ENCODE assay signal across 11 cellular contexts in the genomic region with DNA sequence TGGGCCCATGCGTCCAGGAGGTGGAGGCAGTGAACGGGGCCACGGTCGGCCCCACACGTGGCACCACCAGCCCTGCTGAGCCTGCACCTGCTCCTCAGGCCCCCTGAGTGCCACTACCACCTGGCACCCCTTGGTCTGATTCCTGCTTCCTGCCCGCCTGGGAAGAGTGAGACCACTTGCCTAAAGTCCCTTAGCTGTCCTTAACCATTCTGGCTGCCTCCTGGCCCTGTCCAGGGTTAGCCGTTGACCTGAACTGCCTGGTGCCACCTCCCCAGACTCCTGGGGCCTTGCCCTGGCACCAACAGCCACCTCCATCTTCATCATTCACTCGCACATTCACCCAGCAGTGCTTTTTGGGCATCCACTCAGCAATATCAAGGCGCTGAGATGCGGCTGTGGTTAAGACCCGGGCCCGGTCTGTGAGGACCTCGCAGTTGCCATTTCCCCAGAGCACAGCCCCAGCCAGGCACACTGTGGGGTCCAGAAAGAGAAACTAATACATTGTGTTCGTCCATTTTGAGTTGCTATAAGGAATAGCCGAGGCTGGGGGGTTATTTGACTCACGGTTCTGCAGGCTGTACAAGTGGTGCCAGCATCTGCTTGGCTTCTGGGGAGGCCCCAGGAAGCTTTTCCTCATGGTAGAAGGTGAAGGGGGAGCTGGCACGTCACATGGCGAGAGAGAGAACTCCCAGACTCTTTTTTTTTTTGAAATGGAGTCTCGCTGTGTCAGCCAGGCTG.
A peak's percentile ranks its signal among the peaks of the same experiment; 100 is the strongest.
DNase-seq lines count a peak whose midpoint lies in the region; ATAC-seq and TF ChIP-seq lines count a peak whose summit lies in the region.
"Had no signal": no experiment of that assay in that cellular context is flagged by ENCODE, and none has a peak within 500 bp of the region (broad histone marks: within the 10 kb centered on the region; RNA-seq: fewer than 3 reads in every experiment).

No MANE protein-coding gene starts in this region.

- peaks cover 5 to 79% (median 54%) of the 10 kb centered on the region in 4 donors for H3K4me1 Mint-ChIP-seq in CD4-positive, CD25-positive, alpha-beta regulatory T cell
- peaks cover 83% of the 10 kb centered on the region for H3K4me1 Mint-ChIP-seq in activated naive CD8-positive, alpha-beta T cell treated with anti-CD3 and anti-CD28 coated beads, Interleukin-2, amount 50 U/mL, for 24 hours

- H3K27ac ChIP-seq in CD4-positive, CD25-positive, alpha-beta regulatory T cell (ENCODE audit: insufficient read depth, low read length, poor library complexity, severe bottlenecking) = peak overlapping the region; percentile 91
- peak overlapping the region; percentile 97 for H3K27ac ChIP-seq in Karpas-422 (ENCODE audit: low read length)
- H3K27ac ChIP-seq in neutrophil = peak overlapping the region; percentile 100

- no peak for DNase-seq in CD4-positive, CD25-positive, alpha-beta regulatory T cell
- peak; percentile 45 for DNase-seq in Karpas-422
- peak; percentile 51 for DNase-seq in activated naive CD8-positive, alpha-beta T cell treated with anti-CD3 and anti-CD28 coated beads, Interleukin-2, amount 50 U/mL, for 24 hours
- no peak for DNase-seq in retina
- no peak for DNase-seq in ACHN
- no peak for DNase-seq in GM13976 (ENCODE audit: low spot score)
- DNase-seq: HCEC 1CT, NCI-H2029, SIG-M5 had no signal

- H3K27ac Mint-ChIP-seq in CD4-positive, CD25-positive, alpha-beta regulatory T cell = peak overlapping the region; percentile 99 to 100 (median 99)
- H3K27ac Mint-ChIP-seq in activated naive CD8-positive, alpha-beta T cell treated with anti-CD3 and anti-CD28 coated beads, Interleukin-2, amount 50 U/mL, for 24 hours = peak overlapping the region; percentile 100

- peaks cover 0 to 1% (median 0%) of the 10 kb centered on the region in 7 donors for H3K9me3 Mint-ChIP-seq in CD4-positive, CD25-positive, alpha-beta regulatory T cell
- no peaks in the 10 kb centered on the region for H3K9me3 Mint-ChIP-seq in activated naive CD8-positive, alpha-beta T cell treated with anti-CD3 and anti-CD28 coated beads, Interleukin-2, amount 50 U/mL, for 24 hours

- peak overlapping the region; percentile 98 for H3K9ac ChIP-seq in Karpas-422 (ENCODE audit: low read length)

- H3K36me3 ChIP-seq in CD4-positive, CD25-positive, alpha-beta regulatory T cell (ENCODE audit: control insufficient read depth, insufficient read depth, low read length) = peaks cover 4% of the 10 kb centered on the region
- H3K36me3 ChIP-seq in Karpas-422 (ENCODE audit: insufficient read depth, low read length) = peaks cover 8% of the 10 kb centered on the region; the same call in 1 of the 2 replicates
- no peaks in the 10 kb centered on the region for H3K36me3 ChIP-seq in neutrophil

- peaks cover 22% of the 10 kb centered on the region for H3K36me3 Mint-ChIP-seq in CD4-positive, CD25-positive, alpha-beta regulatory T cell
- H3K36me3 Mint-ChIP-seq in activated naive CD8-positive, alpha-beta T cell treated with anti-CD3 and anti-CD28 coated beads, Interleukin-2, amount 50 U/mL, for 24 hours (ENCODE audit: low read depth) = peaks cover 33% of the 10 kb centered on the region

- peaks cover 4% of the 10 kb centered on the region for H3K27me3 Mint-ChIP-seq in CD4-positive, CD25-positive, alpha-beta regulatory T cell
- H3K27me3 Mint-ChIP-seq in activated naive CD8-positive, alpha-beta T cell treated with anti-CD3 and anti-CD28 coated beads, Interleukin-2, amount 50 U/mL, for 24 hours = no peaks in the 10 kb centered on the region

- H3K9me3 ChIP-seq in CD4-positive, CD25-positive, alpha-beta regulatory T cell (ENCODE audit: control insufficient read depth in 2 of 2, low read length in 2 of 2) = no peaks in the 10 kb centered on the region
- H3K9me3 ChIP-seq in Karpas-422 (ENCODE audit: low read length) (no peaks in the 10 kb centered on the region), neutrophil (no peaks in the 10 kb centered on the region)

- H3K27me3 ChIP-seq in CD4-positive, CD25-positive, alpha-beta regulatory T cell (ENCODE audit: control insufficient read depth, insufficient read depth, low read length) = no peaks in the 10 kb centered on the region
- no peaks in the 10 kb centered on the region for H3K27me3 ChIP-seq in Karpas-422 (ENCODE audit: low read length)
- H3K27me3 ChIP-seq in neutrophil = no peaks in the 10 kb centered on the region

- TF ChIP-seq CTCF in neutrophil (IDR thresholded peaks at IDR 0.05) (no peak), GM13976 (IDR thresholded peaks at IDR 0.05; ENCODE audit: borderline replicate concordance, control extremely low read depth, extremely low read depth, insufficient read depth, missing control alignments) (no peak)

- peaks cover 95% of the 10 kb centered on the region for H3K79me2 ChIP-seq in Karpas-422 (ENCODE audit: low read length)

- no peaks in the 10 kb centered on the region for H3K9me2 ChIP-seq in Karpas-422 (replicated peaks; ENCODE audit: insufficient read depth, low read length)

- peak; percentile 4 to 6 for ATAC-seq in CD4-positive, CD25-positive, alpha-beta regulatory T cell (ENCODE audit: low read depth in 2 of 2)
- peak; percentile 0 for ATAC-seq in activated naive CD8-positive, alpha-beta T cell treated with anti-CD3 and anti-CD28 coated beads, Interleukin-2, amount 50 U/mL, for 24 hours
- ATAC-seq in GM18873 (IDR thresholded peaks at IDR 0.05; ENCODE audit: low FRiP score, unreplicated experiment) = no peak

- H4K20me1 ChIP-seq in Karpas-422 (ENCODE audit: insufficient read depth, low read depth, low read length) = no peaks in the 10 kb centered on the region; the same call in 1 of the 2 replicates

- no peak overlapping the region for H2AFZ ChIP-seq in Karpas-422 (ENCODE audit: low read length)

- H3K4me3 ChIP-seq in CD4-positive, CD25-positive, alpha-beta regulatory T cell (ENCODE audit: low read depth, low read length) = peak overlapping the region; percentile 81
- H3K4me3 ChIP-seq in Karpas-422 (ENCODE audit: low read length) = peak overlapping the region; percentile 63; the same call in 1 of the 2 replicates
- H3K4me3 ChIP-seq in neutrophil (ENCODE audit: low read depth in 1 of 2, low read length in 1 of 2) = no peak overlapping the region

- peak overlapping the region; percentile 91 to 100 (median 96) for H3K4me3 Mint-ChIP-seq in CD4-positive, CD25-positive, alpha-beta regulatory T cell
- H3K4me3 Mint-ChIP-seq in activated naive CD8-positive, alpha-beta T cell treated with anti-CD3 and anti-CD28 coated beads, Interleukin-2, amount 50 U/mL, for 24 hours = peak overlapping the region; percentile 87

- in situ Hi-C loops in ACHN (cut with HindIII; ENCODE audit: low pct_ligation_motif_present, low pct_unique_long_range_greater_than_20kb, low sequenced_read_pairs) (no loop called here), GM13976 (cut with MboI; ENCODE audit: low sequenced_read_pairs, unreplicated experiment) (no loop called here)

- peak overlapping the region; percentile 93 for H3K4me2 ChIP-seq in Karpas-422 (ENCODE audit: low read depth, low read length, poor library complexity, severe bottlenecking)

- peaks cover 94% of the 10 kb centered on the region for H3K4me1 ChIP-seq in CD4-positive, CD25-positive, alpha-beta regulatory T cell (ENCODE audit: control insufficient read depth, insufficient read depth, low read length, poor library complexity, severe bottlenecking)
- H3K4me1 ChIP-seq in Karpas-422 (ENCODE audit: low read length) (peaks cover 92% of the 10 kb centered on the region), neutrophil (ENCODE audit: control insufficient read depth in 1 of 2, insufficient read depth in 1 of 2, low read depth in 1 of 2, low read length in 1 of 2) (peaks cover 94 to 96% of the 10 kb centered on the region in 2 experiments)

Comparison
In these comparisons a context has a peak if more than half of its experiments do, and no peak if none do; other contexts are left out.
1. DNase-seq: peak in Karpas-422 (single experiment) and activated naive CD8-positive, alpha-beta T cell treated with anti-CD3 and anti-CD28 coated beads, Interleukin-2, amount 50 U/mL, for 24 hours (single experiment); none in CD4-positive, CD25-positive, alpha-beta regulatory T cell (0 of 3), retina (single experiment), ACHN (single experiment) and GM13976 (single experiment).
2. H3K4me3 ChIP-seq: peak in CD4-positive, CD25-positive, alpha-beta regulatory T cell (single experiment) and Karpas-422 (single experiment); none in neutrophil (0 of 2).
3. Peak in every context shown above with its lines, with median percentiles within 50 percentile points of each other: H3K27ac ChIP-seq.